ENCODE assay signal across 24 cellular contexts in genomic region chr5:4513381-4513780, GRCh38.
"Had no signal": no experiment of that assay in that cellular context is flagged by ENCODE, and none has a peak within 500 bp of the region (broad histone marks: within the 10 kb centered on the region; RNA-seq: fewer than 3 reads in every experiment).

No MANE protein-coding gene starts in this region.

- DNase-seq: activated B cell treated with CpG ODN at 0.5 μM for 24 hours; activated CD4-positive, alpha-beta T cell treated with anti-CD3 and anti-CD28 coated beads for 1 hour; activated CD4-positive, alpha-beta T cell treated with anti-CD3 and anti-CD28 coated beads, Interleukin-2, amount 10 ng/mL, durations not matched to agents 24 days and 14 days; activated CD4-positive, alpha-beta T cell treated with anti-CD3 and anti-CD28 coated beads, Interleukin-2, amount 50 U/mL, for 48 hours; activated CD8-positive, alpha-beta memory T cell treated with anti-CD3 and anti-CD28 coated beads, Interleukin-2, amount 10 ng/mL, durations not matched to agents 7 days and 5 days; activated effector memory CD4-positive, alpha-beta T cell treated with Interleukin-2 at 50 U/mL for 16 hours; activated naive CD4-positive, alpha-beta T cell; activated T-cell treated with anti-CD3 and anti-CD28 coated beads, Interleukin-2, amount 50 U/mL, for 24 hours; amygdala; KG1; NCI-H1092; NCI-H2171; NCI-H2227 treated with DMSO at 0.1 percent for 48 hours; NCI-H446 treated with DMSO at 0.1 percent for 48 hours; NCI-H524 treated with DMSO at 0.1 percent for 48 hours; NCI-H82; NK-92 treated with Interleukin-12 subunit alpha and Interleukin-12 subunit beta, amount 100 ng/mL, for 24 hours; SHP77 treated with DMSO at 0.1 percent for 48 hours; T-helper 17 cell; T-helper 9 cell had no signal

- H3K4me3 Mint-ChIP-seq: activated B cell treated with CpG ODN at 0.5 μM for 24 hours; activated CD4-positive, alpha-beta T cell treated with anti-CD3 and anti-CD28 coated beads, Interleukin-2, amount 10 ng/mL, durations not matched to agents 24 days and 14 days; activated CD8-positive, alpha-beta memory T cell treated with anti-CD3 and anti-CD28 coated beads, Interleukin-2, amount 10 ng/mL, durations not matched to agents 7 days and 5 days; activated naive CD8-positive, alpha-beta T cell; activated T-cell treated with anti-CD3 and anti-CD28 coated beads, Interleukin-2, amount 50 U/mL, for 24 hours; activated T-helper 1 cell treated with anti-CD3 and anti-CD28 coated beads, Interleukin-12 subunit alpha, Interleukin-12 subunit beta, Interleukin-2, Interleukin-4 antibody, amounts not matched to agents 30 ng/mL and 10 ng/mL and 1 ng/mL, durations not matched to agents 14 hours and 24 hours and 36 hours; brain; IgD-negative memory B cell; T-helper 17 cell had no signal

- H3K36me3 Mint-ChIP-seq: activated CD8-positive, alpha-beta memory T cell treated with anti-CD3 and anti-CD28 coated beads, Interleukin-2, amount 10 ng/mL, durations not matched to agents 7 days and 5 days; activated naive CD8-positive, alpha-beta T cell; brain; IgD-negative memory B cell had no signal

- H3K27me3 Mint-ChIP-seq: activated B cell treated with CpG ODN at 0.5 μM for 24 hours; activated CD4-positive, alpha-beta T cell treated with anti-CD3 and anti-CD28 coated beads, Interleukin-2, amount 10 ng/mL, durations not matched to agents 24 days and 14 days; activated CD8-positive, alpha-beta memory T cell treated with anti-CD3 and anti-CD28 coated beads, Interleukin-2, amount 10 ng/mL, durations not matched to agents 7 days and 5 days; activated naive CD8-positive, alpha-beta T cell; activated T-cell treated with anti-CD3 and anti-CD28 coated beads, Interleukin-2, amount 50 U/mL, for 24 hours; IgD-negative memory B cell; T-helper 17 cell had no signal

- H3K9me3 Mint-ChIP-seq: activated B cell treated with CpG ODN at 0.5 μM for 24 hours, brain had no signal

- H3K27ac Mint-ChIP-seq: activated B cell treated with CpG ODN at 0.5 μM for 24 hours; activated CD4-positive, alpha-beta T cell treated with anti-CD3 and anti-CD28 coated beads, Interleukin-2, amount 10 ng/mL, durations not matched to agents 24 days and 14 days; activated CD8-positive, alpha-beta memory T cell treated with anti-CD3 and anti-CD28 coated beads, Interleukin-2, amount 10 ng/mL, durations not matched to agents 7 days and 5 days; activated naive CD8-positive, alpha-beta T cell; activated T-cell treated with anti-CD3 and anti-CD28 coated beads, Interleukin-2, amount 50 U/mL, for 24 hours; activated T-helper 1 cell treated with anti-CD3 and anti-CD28 coated beads, Interleukin-12 subunit alpha, Interleukin-12 subunit beta, Interleukin-2, Interleukin-4 antibody, amounts not matched to agents 30 ng/mL and 10 ng/mL and 1 ng/mL, durations not matched to agents 14 hours and 24 hours and 36 hours; brain; T-helper 17 cell had no signal

- H3K4me1 Mint-ChIP-seq: activated B cell treated with CpG ODN at 0.5 μM for 24 hours; activated CD4-positive, alpha-beta T cell treated with anti-CD3 and anti-CD28 coated beads, Interleukin-2, amount 10 ng/mL, durations not matched to agents 24 days and 14 days; activated CD8-positive, alpha-beta memory T cell treated with anti-CD3 and anti-CD28 coated beads, Interleukin-2, amount 10 ng/mL, durations not matched to agents 7 days and 5 days; IgD-negative memory B cell; T-helper 17 cell had no signal

- ATAC-seq: activated CD8-positive, alpha-beta memory T cell treated with anti-CD3 and anti-CD28 coated beads, Interleukin-2, amount 10 ng/mL, durations not matched to agents 7 days and 5 days; T-helper 17 cell had no signal
